ENCODE assay signal across 17 cellular contexts in genomic region chr6:72035483-72035882, GRCh38.
"Had no signal": no experiment of that assay in that cellular context is flagged by ENCODE, and none has a peak within 500 bp of the region (broad histone marks: within the 10 kb centered on the region; RNA-seq: fewer than 3 reads in every experiment).

No MANE protein-coding gene starts in this region.

- H3K4me3 Mint-ChIP-seq: activated CD4-positive, alpha-beta memory T cell treated with anti-CD3 and anti-CD28 coated beads for 36 hours; activated naive CD8-positive, alpha-beta T cell; effector memory CD8-positive, alpha-beta T cell; naive thymus-derived CD8-positive, alpha-beta T cell had no signal

- H3K36me3 ChIP-seq: ovary, sigmoid colon, tibial artery, WERI-Rb-1 had no signal

- H3K27me3 ChIP-seq: body of pancreas, foreskin keratinocyte, ovary, sigmoid colon, tibial artery had no signal

- H3K9me3 ChIP-seq: body of pancreas, ovary, psoas muscle, sigmoid colon, tibial artery had no signal

- H3K4me1 Mint-ChIP-seq: naive thymus-derived CD8-positive, alpha-beta T cell had no signal

- H3K36me3 Mint-ChIP-seq: activated CD4-positive, alpha-beta memory T cell treated with anti-CD3 and anti-CD28 coated beads for 36 hours; activated naive CD8-positive, alpha-beta T cell; naive thymus-derived CD8-positive, alpha-beta T cell had no signal

- H3K27me3 Mint-ChIP-seq: activated CD4-positive, alpha-beta memory T cell treated with anti-CD3 and anti-CD28 coated beads for 36 hours; activated naive CD8-positive, alpha-beta T cell; effector memory CD8-positive, alpha-beta T cell; naive thymus-derived CD8-positive, alpha-beta T cell had no signal

- H3K4me1 ChIP-seq: body of pancreas, foreskin keratinocyte, psoas muscle, sigmoid colon had no signal

- DNase-seq: activated CD4-positive, alpha-beta memory T cell treated with anti-CD3 and anti-CD28 coated beads for 36 hours; activated T-cell treated with anti-CD3 and anti-CD28 coated beads for 4 hours; body of pancreas; caudate nucleus; effector memory CD8-positive, alpha-beta T cell; foreskin keratinocyte; mesendoderm; naive thymus-derived CD8-positive, alpha-beta T cell; ovary; psoas muscle; sigmoid colon; stimulated activated naive CD4-positive, alpha-beta T cell treated with Interleukin-2 at 50 U/mL for 16 hours; substantia nigra; tibial artery; WERI-Rb-1 had no signal

- H3K9me3 Mint-ChIP-seq: activated CD4-positive, alpha-beta memory T cell treated with anti-CD3 and anti-CD28 coated beads for 36 hours; effector memory CD8-positive, alpha-beta T cell had no signal

- H3K27ac ChIP-seq: body of pancreas, epithelial cell of prostate, foreskin keratinocyte, ovary, psoas muscle, sigmoid colon, tibial artery, WERI-Rb-1 had no signal

- H3K27ac Mint-ChIP-seq: activated CD4-positive, alpha-beta memory T cell treated with anti-CD3 and anti-CD28 coated beads for 36 hours; activated naive CD8-positive, alpha-beta T cell; effector memory CD8-positive, alpha-beta T cell; naive thymus-derived CD8-positive, alpha-beta T cell had no signal

- H3K4me3 ChIP-seq: body of pancreas, ovary, psoas muscle, sigmoid colon, tibial artery had no signal
